ENCODE assay signal across 14 cellular contexts in genomic region chr19:7393459-7393858, GRCh38. TPM values are rescaled to one million over a fixed set of nuclear protein-coding genes. Genes with fewer than 3 reads are reported as not detected.
DNase-seq lines count a peak whose midpoint lies in the region; ATAC-seq and TF ChIP-seq lines count a peak whose summit lies in the region.
"Had no signal": no experiment of that assay in that cellular context is flagged by ENCODE, and none has a peak within 500 bp of the region (broad histone marks: within the 10 kb centered on the region; RNA-seq: fewer than 3 reads in every experiment).

No MANE protein-coding gene starts in this region.

- H3K9me3 Mint-ChIP-seq in CD14-positive monocyte = no peaks in the 10 kb centered on the region
- no peaks in the 10 kb centered on the region for H3K9me3 Mint-ChIP-seq in activated T-helper 17 cell treated with anti-CD3 and anti-CD28 coated beads, Interleukin-2, amount 50 U/mL, for 72 hours
- H3K9me3 Mint-ChIP-seq in naive thymus-derived CD4-positive, alpha-beta T cell = peaks cover 0 to 3% (median 0%) of the 10 kb centered on the region in 11 donors

- peaks cover 19% of the 10 kb centered on the region for H4K20me1 ChIP-seq in DOHH2 (ENCODE audit: control insufficient read depth, insufficient read depth, low read depth, low read length)

- H3K27ac ChIP-seq in DOHH2 (ENCODE audit: low read depth, low read length) = 0 out of 2 replicates have a peak overlapping the region, but pooled peaks have one; percentile 1
- H3K27ac ChIP-seq in naive thymus-derived CD4-positive, alpha-beta T cell (ENCODE audit: low read depth, low read length) = peak overlapping the region; percentile 69
- H3K27ac ChIP-seq: brain microvascular endothelial cell, gastrocnemius medialis had no signal

- H3K79me2 ChIP-seq in DOHH2 (ENCODE audit: control insufficient read depth, low read length) = peaks cover 43% of the 10 kb centered on the region

- H3K36me3 Mint-ChIP-seq in CD14-positive monocyte = peaks cover 18 to 47% of the 10 kb centered on the region in 2 donors
- H3K36me3 Mint-ChIP-seq in activated T-helper 17 cell treated with anti-CD3 and anti-CD28 coated beads, Interleukin-2, amount 50 U/mL, for 72 hours (ENCODE audit: low read depth) = peaks cover 46% of the 10 kb centered on the region
- peaks cover 0 to 16% (median 6%) of the 10 kb centered on the region in 5 donors for H3K36me3 Mint-ChIP-seq in naive thymus-derived CD4-positive, alpha-beta T cell

- no peaks in the 10 kb centered on the region for H3K9me3 ChIP-seq in DOHH2 (ENCODE audit: control insufficient read depth, insufficient read depth, low read length)
- H3K9me3 ChIP-seq in naive thymus-derived CD4-positive, alpha-beta T cell (ENCODE audit: control insufficient read depth in 2 of 3, low read length in 3 of 3) = no peaks in the 10 kb centered on the region
- H3K9me3 ChIP-seq: gastrocnemius medialis had no signal

- H3K36me3 ChIP-seq in DOHH2 (ENCODE audit: control insufficient read depth, low read length) = peaks cover 47% of the 10 kb centered on the region
- peaks cover 0 to 34% (median 16%) of the 10 kb centered on the region in 3 experiments for H3K36me3 ChIP-seq in naive thymus-derived CD4-positive, alpha-beta T cell (ENCODE audit: control insufficient read depth in 2 of 3, insufficient read depth in 3 of 3, low read length in 3 of 3)
- H3K36me3 ChIP-seq: brain microvascular endothelial cell, gastrocnemius medialis had no signal

- H3K4me2 ChIP-seq in DOHH2 (ENCODE audit: low read length) = no peak overlapping the region

- H3F3A ChIP-seq in DOHH2 (ENCODE audit: control insufficient read depth, insufficient read depth) = peaks cover 28% of the 10 kb centered on the region

- no peaks in the 10 kb centered on the region for H3K27me3 ChIP-seq in DOHH2 (ENCODE audit: control insufficient read depth, low read length)
- no peaks in the 10 kb centered on the region for H3K27me3 ChIP-seq in naive thymus-derived CD4-positive, alpha-beta T cell (ENCODE audit: control insufficient read depth in 2 of 2, insufficient read depth in 2 of 2, low read length in 2 of 2)
- H3K27me3 ChIP-seq: brain microvascular endothelial cell, gastrocnemius medialis had no signal

- POLR2A ChIA-PET in naive thymus-derived CD4-positive, alpha-beta T cell (lab: Charles Lee) = interaction anchor here (1.3 kb wide), 1 partner anchor 14 kb away, joined by 3 read pairs; no protein-coding TSS in a partner anchor

- peaks cover 28% of the 10 kb centered on the region for H3K4me1 ChIP-seq in DOHH2 (ENCODE audit: control insufficient read depth, low read length)
- H3K4me1 ChIP-seq in naive thymus-derived CD4-positive, alpha-beta T cell (ENCODE audit: control insufficient read depth in 2 of 2, insufficient read depth in 2 of 2, low read length in 2 of 2) = peaks cover 5 to 32% of the 10 kb centered on the region in 2 donors

- TF ChIP-seq POLR2A in erythroblast (IDR thresholded peaks at IDR 0.05; ENCODE audit: low read length) = no peak

- DNase-seq in CD14-positive monocyte (ENCODE audit: low spot score) (no peak), NOMO-1 treated with dmso at 0.1 percent for 144 hours (lab: John Stamatoyannopoulos, UW; ENCODE audit: unreplicated experiment) (no peak), T1000 (lab: John Stamatoyannopoulos, UW) (no peak), erythroblast (lab: John Stamatoyannopoulos, UW) (no peak)
- peak in 2 of 9 donors; percentile 18 to 27 for DNase-seq in naive thymus-derived CD4-positive, alpha-beta T cell
- DNase-seq: brain microvascular endothelial cell; effector CD8-positive, alpha-beta T cell; gastrocnemius medialis; GF-D8; NCI-H748 treated with DMSO at 0.1 percent for 48 hours; Right ventricle myocardium superior had no signal

- intact Hi-C loops in CD14-positive monocyte (cut with micrococcal nuclease) = loop anchor here (10.0 kb wide), 2 partner anchors 141 to 231 kb away; partner anchors contain the start of genes PNPLA6 (in 2 of the 2), PET100 (in 1 of the 2) and XAB2 (in 1 of the 2)
- intact Hi-C loops in naive thymus-derived CD4-positive, alpha-beta T cell (cut with micrococcal nuclease) = no loop called here

- no peak overlapping the region for H3K4me3 Mint-ChIP-seq in CD14-positive monocyte
- peak overlapping the region; percentile 91 for H3K4me3 Mint-ChIP-seq in activated T-helper 17 cell treated with anti-CD3 and anti-CD28 coated beads, Interleukin-2, amount 50 U/mL, for 72 hours
- H3K4me3 Mint-ChIP-seq in naive thymus-derived CD4-positive, alpha-beta T cell = peak overlapping the region; percentile 4 to 89 (median 83)

- no peak for ATAC-seq in activated T-helper 17 cell treated with anti-CD3 and anti-CD28 coated beads, Interleukin-2, amount 50 U/mL, for 72 hours (replicated peaks)
- ATAC-seq in naive thymus-derived CD4-positive, alpha-beta T cell = no peak
- ATAC-seq in GM19397 (IDR thresholded peaks at IDR 0.05; ENCODE audit: unreplicated experiment) = no peak
- ATAC-seq: gastrocnemius medialis had no signal

- no peak overlapping the region for H3K4me3 ChIP-seq in DOHH2 (ENCODE audit: low read length)
- no peak overlapping the region for H3K4me3 ChIP-seq in naive thymus-derived CD4-positive, alpha-beta T cell (ENCODE audit: low read length)

- CTCF ChIA-PET in naive thymus-derived CD4-positive, alpha-beta T cell (lab: Charles Lee) = interaction anchor here (0.6 to 0.7 kb wide), 2 partner anchors 10 to 48 kb away, joined by 3 to 6 read pairs; no protein-coding TSS in a partner anchor

- H3K9me2 ChIP-seq in DOHH2 (replicated peaks; ENCODE audit: control insufficient read depth, low read length) = no peaks in the 10 kb centered on the region

- TF ChIP-seq CTCF in CD14-positive monocyte (IDR thresholded peaks at IDR 0.05) (no peak), DOHH2 (IDR thresholded peaks at IDR 0.05; ENCODE audit: low read depth, low read length, poor library complexity, severe bottlenecking) (no peak)

- peak overlapping the region in 6 of 7 donors; percentile 1 to 79 (median 47) for H3K27ac Mint-ChIP-seq in CD14-positive monocyte
- peak overlapping the region; percentile 68 for H3K27ac Mint-ChIP-seq in activated T-helper 17 cell treated with anti-CD3 and anti-CD28 coated beads, Interleukin-2, amount 50 U/mL, for 72 hours
- peak overlapping the region; percentile 26 to 87 (median 71) for H3K27ac Mint-ChIP-seq in naive thymus-derived CD4-positive, alpha-beta T cell

- H3K4me1 Mint-ChIP-seq in CD14-positive monocyte = peaks cover 30% of the 10 kb centered on the region
- peaks cover 13% of the 10 kb centered on the region for H3K4me1 Mint-ChIP-seq in activated T-helper 17 cell treated with anti-CD3 and anti-CD28 coated beads, Interleukin-2, amount 50 U/mL, for 72 hours
- peaks cover 9 to 54% (median 41%) of the 10 kb centered on the region in 7 donors for H3K4me1 Mint-ChIP-seq in naive thymus-derived CD4-positive, alpha-beta T cell

- H3K27me3 Mint-ChIP-seq in CD14-positive monocyte (ENCODE audit: low read depth in 3 of 3) = no peaks in the 10 kb centered on the region
- H3K27me3 Mint-ChIP-seq in activated T-helper 17 cell treated with anti-CD3 and anti-CD28 coated beads, Interleukin-2, amount 50 U/mL, for 72 hours = no peaks in the 10 kb centered on the region
- H3K27me3 Mint-ChIP-seq in naive thymus-derived CD4-positive, alpha-beta T cell = no peaks in the 10 kb centered on the region

RNA-seq across cellular contexts. Expression of gene ARHGEF18, which starts 44.7 kb away (rescaled TPM):
- polyA plus RNA-seq in CD14-positive monocyte = under 1 TPM; 0.46 to 0.87 TPM
- 10 to 100 TPM; 47.8 to 58.6 TPM for total RNA-seq in activated T-helper 17 cell treated with anti-CD3 and anti-CD28 coated beads, Interleukin-2, amount 50 U/mL, for 72 hours
- 100 to 1,000 TPM in 4 of 5 experiments, 10 to 100 TPM in 1; 53.0 to 132 (median 130) TPM for total RNA-seq in naive thymus-derived CD4-positive, alpha-beta T cell
- 10 to 100 TPM in 1 of 2 donors, 1 to 10 TPM in 1; 3.9 to 14.4 TPM for polyA plus RNA-seq in naive thymus-derived CD4-positive, alpha-beta T cell

Comparison
In these comparisons a context has a peak if more than half of its experiments do, and no peak if none do; other contexts are left out.
1. H3K4me3 Mint-ChIP-seq: peak in activated T-helper 17 cell treated with anti-CD3 and anti-CD28 coated beads, Interleukin-2, amount 50 U/mL, for 72 hours (single experiment) and naive thymus-derived CD4-positive, alpha-beta T cell (10 of 10); none in CD14-positive monocyte (0 of 2).
2. intact Hi-C loops: an anchor here in CD14-positive monocyte (10.0 kb wide); none called in naive thymus-derived CD4-positive, alpha-beta T cell.
3. Peak in every context shown above with its lines, with median percentiles within 50 percentile points of each other: H3K27ac Mint-ChIP-seq.